In genomic region chr9:68305680-68306285, GRCh38 we compare ENCODE assay signal across 5 cellular contexts. TPM values are rescaled to one million over a fixed set of nuclear protein-coding genes. Genes with fewer than 3 reads are reported as not detected.
"Had no signal": no experiment of that assay in that cellular context is flagged by ENCODE, and none has a peak within 500 bp of the region (broad histone marks: within the 10 kb centered on the region; RNA-seq: fewer than 3 reads in every experiment).

No MANE protein-coding gene starts in this region.

RNA-seq across cellular contexts. Expression of gene FOXD4L3, which starts 3.1 kb away (rescaled TPM):
- total RNA-seq: GM23248, H1, H9, HT-29 had no signal
- polyA plus RNA-seq: GM23248, H1, IgD-negative memory B cell had no signal

RNA-seq across cellular contexts. Expression of gene PGM5, which starts 50.6 kb away (rescaled TPM):
- total RNA-seq: H1, H9 had no signal
- polyA plus RNA-seq: H1, IgD-negative memory B cell had no signal
